ENCODE assay signal across 11 cellular contexts in genomic region chr14:28436821-28437220, GRCh38.
"Had no signal": no experiment of that assay in that cellular context is flagged by ENCODE, and none has a peak within 500 bp of the region (broad histone marks: within the 10 kb centered on the region; RNA-seq: fewer than 3 reads in every experiment).

No MANE protein-coding gene starts in this region.

- H2AFZ ChIP-seq: GM23248, GM23338 had no signal

- H3K4me1 ChIP-seq: HAP-1 had no signal

- ATAC-seq: GM23338, HCT116 had no signal

- H3K4me2 ChIP-seq: GM23338 had no signal

- FAIRE-seq: H1, H54 had no signal

- H3K4me3 ChIP-seq: GM23248, GM23338, HAP-1 had no signal

- H3K36me3 ChIP-seq: HAP-1 had no signal

- H3K27ac ChIP-seq: GM23248 had no signal

- DNase-seq: GM23248, GOT3, H7, H9, HCEC 1CT, HFFc6 had no signal

- H3K9ac ChIP-seq: GM23248 had no signal
